ENCODE assay signal across 8 cellular contexts in the genomic region with DNA sequence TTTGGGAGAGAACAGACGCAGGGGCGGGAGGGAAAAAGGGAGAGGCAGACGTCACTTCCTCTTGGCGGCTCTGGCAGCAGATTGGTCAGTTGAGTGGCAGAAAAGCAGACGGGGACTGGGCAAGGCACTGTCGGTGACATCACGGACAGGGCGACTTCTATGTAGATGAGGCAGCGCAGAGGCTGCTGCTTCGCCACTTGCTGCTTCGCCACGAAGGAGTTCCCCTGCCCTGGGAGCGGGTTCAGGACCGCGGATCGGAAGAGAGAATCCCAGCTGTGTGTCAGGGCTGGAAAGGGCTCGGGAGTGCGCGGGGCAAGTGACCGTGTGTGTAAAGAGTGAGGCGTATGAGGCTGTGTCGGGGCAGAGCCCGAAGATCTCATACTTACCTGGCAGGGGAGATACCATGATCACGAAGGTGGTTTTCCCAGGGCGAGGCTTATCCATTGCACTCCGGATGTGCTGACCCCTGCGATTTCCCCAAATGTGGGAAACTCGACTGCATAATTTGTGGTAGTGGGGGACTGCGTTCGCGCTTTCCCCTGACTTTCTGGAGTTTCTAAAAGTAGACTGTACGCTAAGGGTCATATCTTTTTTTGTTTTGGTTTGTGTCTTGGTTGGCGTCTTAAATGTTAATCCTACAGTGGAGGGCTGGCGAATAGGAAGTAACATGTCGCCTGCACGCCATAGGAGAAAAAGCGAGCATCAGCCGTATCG. TPM values are rescaled to one million over a fixed set of nuclear protein-coding genes. Genes with fewer than 3 reads are reported as not detected.
A peak's percentile ranks its signal among the peaks of the same experiment; 100 is the strongest.
DNase-seq lines count a peak whose midpoint lies in the region; TF ChIP-seq lines count a peak whose summit lies in the region.
"Not testable (repeated sequence)": the region's sequence is repeated elsewhere in the genome, so short reads cannot be mapped to it uniquely, and the experiment has no call there.

A gene (plus strand): TSS at position 379 of the 714 bp plus-strand sequence.

- not testable (repeated sequence) for TF ChIP-seq CTCF in HFF-Myc (IDR thresholded peaks at IDR 0.05; ENCODE audit: low read depth, low read length, missing control alignments); fibroblast of villous mesenchyme (IDR thresholded peaks at IDR 0.05; ENCODE audit: insufficient read depth, low read depth, low read length); neural cell (IDR thresholded peaks at IDR 0.05; ENCODE audit: poor library complexity, severe bottlenecking)

- not testable (repeated sequence) for H3K9me2 ChIP-seq in neural cell (ENCODE audit: insufficient read depth, low read length)

- H3K4me1 ChIP-seq in SJCRH30: not testable (repeated sequence)

- peak within 1 kb of the TSS; percentile 100 for H3K27ac Mint-ChIP-seq in stimulated activated naive CD8-positive, alpha-beta T cell treated with anti-CD3 and anti-CD28 coated beads, Interleukin-15, Interleukin-2, amounts not matched to agents 100 ng/mL and 50 ng/mL, for 24 hours

- DNase-seq in GM03348 (ENCODE audit: low spot score) (peak; percentile 60), HFF-Myc (ENCODE audit: extremely low read depth, low read depth) (peak; percentile 100), MV-4-11 (lab: John Stamatoyannopoulos, UW) (peak; percentile 100), SJCRH30 (peak; percentile 96 to 98), activated gamma-delta T cell (lab: John Stamatoyannopoulos, UW) (peak; percentile 25), fibroblast of villous mesenchyme (ENCODE audit: low read depth) (peak; percentile 100)

- H3K4me3 Mint-ChIP-seq in stimulated activated naive CD8-positive, alpha-beta T cell treated with anti-CD3 and anti-CD28 coated beads, Interleukin-15, Interleukin-2, amounts not matched to agents 100 ng/mL and 50 ng/mL, for 24 hours: peak within 1 kb of the TSS; percentile 77

- H3K36me3 Mint-ChIP-seq in stimulated activated naive CD8-positive, alpha-beta T cell treated with anti-CD3 and anti-CD28 coated beads, Interleukin-15, Interleukin-2, amounts not matched to agents 100 ng/mL and 50 ng/mL, for 24 hours (ENCODE audit: low read depth): not testable (repeated sequence)

- TF ChIP-seq RAD21 in neural cell (conservative IDR thresholded peaks at IDR 0.05): not testable (repeated sequence)

- peak within 1 kb of the TSS; percentile 64 for H3K9ac ChIP-seq in neural cell (ENCODE audit: low read length)

- H3K9me3 Mint-ChIP-seq in stimulated activated naive CD8-positive, alpha-beta T cell treated with anti-CD3 and anti-CD28 coated beads, Interleukin-15, Interleukin-2, amounts not matched to agents 100 ng/mL and 50 ng/mL, for 24 hours: not testable (repeated sequence)

- not testable (repeated sequence) for H3K27me3 Mint-ChIP-seq in stimulated activated naive CD8-positive, alpha-beta T cell treated with anti-CD3 and anti-CD28 coated beads, Interleukin-15, Interleukin-2, amounts not matched to agents 100 ng/mL and 50 ng/mL, for 24 hours

- H3K4me1 Mint-ChIP-seq in stimulated activated naive CD8-positive, alpha-beta T cell treated with anti-CD3 and anti-CD28 coated beads, Interleukin-15, Interleukin-2, amounts not matched to agents 100 ng/mL and 50 ng/mL, for 24 hours (ENCODE audit: low read depth): peaks cover 39% of the 10 kb centered on the region

- peak within 1 kb of the TSS; percentile 3 for H3K4me2 ChIP-seq in neural cell (ENCODE audit: low read length)

- TF ChIP-seq EP300 in neural cell (conservative IDR thresholded peaks at IDR 0.05; ENCODE audit: poor library complexity, severe bottlenecking): not testable (repeated sequence)

- H2AFZ ChIP-seq in neural cell (ENCODE audit: low read depth, low read length): not testable (repeated sequence)

- not testable (repeated sequence) for H3F3A ChIP-seq in neural cell (ENCODE audit: insufficient read depth, low read length, poor library complexity, severe bottlenecking)

- H4K20me1 ChIP-seq in neural cell (ENCODE audit: insufficient read depth): not testable (repeated sequence)

- H3K27me3 ChIP-seq in SJCRH30; neural cell (ENCODE audit: insufficient read depth, low read depth, low read length): not testable (repeated sequence)

- not testable (repeated sequence) for H3K36me3 ChIP-seq in SJCRH30; neural cell (ENCODE audit: insufficient read depth, low read length)

- peak within 1 kb of the TSS; percentile 92 for H3K27ac ChIP-seq in SJCRH30
- H3K27ac ChIP-seq in neural cell (ENCODE audit: low read length): peak within 1 kb of the TSS; percentile 86

- not testable (repeated sequence) for H3K9me3 ChIP-seq in SJCRH30 (replicated peaks); neural cell (ENCODE audit: low read length)

- H3K79me2 ChIP-seq in neural cell (replicated peaks; ENCODE audit: insufficient read depth, low read length): not testable (repeated sequence)

- peak within 1 kb of the TSS; percentile 32 for H3K4me3 ChIP-seq in HFF-Myc (replicated peaks; ENCODE audit: low read depth, low read length)
- H3K4me3 ChIP-seq in SJCRH30: peak within 1 kb of the TSS; percentile 60
- H3K4me3 ChIP-seq in fibroblast of villous mesenchyme (ENCODE audit: low read depth, low read length): peak within 1 kb of the TSS; percentile 50
- H3K4me3 ChIP-seq in neural cell (ENCODE audit: low read length): peak within 1 kb of the TSS; percentile 60

TF ChIP-seq in neural cell, 6 proteins besides CTCF, POLR2A, EP300 and RAD21:
- TF ChIP-seq, protein P1, sequence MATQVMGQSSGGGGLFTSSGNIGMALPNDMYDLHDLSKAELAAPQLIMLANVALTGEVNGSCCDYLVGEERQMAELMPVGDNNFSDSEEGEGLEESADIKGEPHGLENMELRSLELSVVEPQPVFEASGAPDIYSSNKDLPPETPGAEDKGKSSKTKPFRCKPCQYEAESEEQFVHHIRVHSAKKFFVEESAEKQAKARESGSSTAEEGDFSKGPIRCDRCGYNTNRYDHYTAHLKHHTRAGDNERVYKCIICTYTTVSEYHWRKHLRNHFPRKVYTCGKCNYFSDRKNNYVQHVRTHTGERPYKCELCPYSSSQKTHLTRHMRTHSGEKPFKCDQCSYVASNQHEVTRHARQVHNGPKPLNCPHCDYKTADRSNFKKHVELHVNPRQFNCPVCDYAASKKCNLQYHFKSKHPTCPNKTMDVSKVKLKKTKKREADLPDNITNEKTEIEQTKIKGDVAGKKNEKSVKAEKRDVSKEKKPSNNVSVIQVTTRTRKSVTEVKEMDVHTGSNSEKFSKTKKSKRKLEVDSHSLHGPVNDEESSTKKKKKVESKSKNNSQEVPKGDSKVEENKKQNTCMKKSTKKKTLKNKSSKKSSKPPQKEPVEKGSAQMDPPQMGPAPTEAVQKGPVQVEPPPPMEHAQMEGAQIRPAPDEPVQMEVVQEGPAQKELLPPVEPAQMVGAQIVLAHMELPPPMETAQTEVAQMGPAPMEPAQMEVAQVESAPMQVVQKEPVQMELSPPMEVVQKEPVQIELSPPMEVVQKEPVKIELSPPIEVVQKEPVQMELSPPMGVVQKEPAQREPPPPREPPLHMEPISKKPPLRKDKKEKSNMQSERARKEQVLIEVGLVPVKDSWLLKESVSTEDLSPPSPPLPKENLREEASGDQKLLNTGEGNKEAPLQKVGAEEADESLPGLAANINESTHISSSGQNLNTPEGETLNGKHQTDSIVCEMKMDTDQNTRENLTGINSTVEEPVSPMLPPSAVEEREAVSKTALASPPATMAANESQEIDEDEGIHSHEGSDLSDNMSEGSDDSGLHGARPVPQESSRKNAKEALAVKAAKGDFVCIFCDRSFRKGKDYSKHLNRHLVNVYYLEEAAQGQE (IDR thresholded peaks at IDR 0.05; ENCODE audit: borderline replicate concordance): peak; percentile 4
- TF ChIP-seq POLR2AphosphoS5 (IDR thresholded peaks at IDR 0.05): peak; percentile 86

RNA-seq across cellular contexts. Expression of the gene that starts here (rescaled TPM):
- under 0.01 TPM in 2 replicates for total RNA-seq in SJCRH30 (2014; rRNA removed; shearing (Covaris generic))
- under 0.01 TPM in 1 of 2 replicates, not detected in the other for total RNA-seq in fibroblast of villous mesenchyme
- polyA plus RNA-seq in neural cell: under 0.01 TPM in 1 of 2 replicates, not detected in the other
- under 0.01 TPM in 2 replicates for polyA minus RNA-seq in neural cell

Comparison
In these comparisons a context has a peak if more than half of its experiments do, and no peak if none do; other contexts are left out.
1. Peak in every context shown above with its lines: DNase-seq, H3K4me3 ChIP-seq and H3K27ac ChIP-seq.
2. Peak in DNase-seq, H3K4me3 ChIP-seq and H3K27ac ChIP-seq in SJCRH30; RNA of the gene not detected or under 1 TPM.
3. Peak in DNase-seq and H3K4me3 ChIP-seq in fibroblast of villous mesenchyme; RNA of the gene not detected or under 1 TPM.
4. DNase-seq: peak in every context shown above with its lines; median percentile 100 in HFF-Myc; 100 in MV-4-11; 100 in fibroblast of villous mesenchyme; 97 in SJCRH30; 60 in GM03348; 25 in activated gamma-delta T cell.